Comparison of ENCODE assay signal across 14 cellular contexts in the genomic region with DNA sequence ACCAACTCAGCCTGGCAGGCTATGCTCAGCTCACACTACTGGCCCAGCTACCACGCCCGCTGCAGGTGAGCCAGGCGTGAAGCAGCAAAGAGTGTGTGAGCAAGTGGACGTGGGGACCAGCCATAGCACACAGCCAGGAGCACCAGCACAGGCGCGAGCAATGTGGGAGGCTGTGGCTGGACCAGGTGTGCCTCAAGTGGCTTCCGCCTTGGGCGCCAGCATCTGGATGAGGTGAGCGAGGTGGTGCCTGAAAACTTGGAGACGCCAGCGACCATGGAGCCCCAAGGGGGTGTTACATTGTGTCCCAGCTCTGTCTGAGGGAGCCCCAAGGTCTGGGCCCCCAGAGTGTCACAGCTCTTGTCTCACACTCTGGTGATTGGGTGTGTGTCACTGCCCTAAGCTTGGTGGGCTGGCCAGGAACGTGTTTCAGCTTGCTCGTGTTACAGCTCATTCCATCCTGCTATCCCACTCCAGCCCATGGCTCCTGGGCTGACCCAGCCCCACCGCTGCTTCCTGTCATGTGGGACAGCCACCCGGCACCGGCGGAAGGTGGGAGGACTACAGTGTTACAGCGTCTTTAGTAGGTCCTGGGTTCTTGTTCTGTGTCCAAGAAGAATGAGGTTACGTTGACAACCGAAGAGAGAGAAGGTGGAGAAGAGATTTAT.
DNase-seq lines count a peak whose midpoint lies in the region; ATAC-seq lines count a peak whose summit lies in the region.
"Had no signal": no experiment of that assay in that cellular context is flagged by ENCODE, and none has a peak within 500 bp of the region (broad histone marks: within the 10 kb centered on the region; RNA-seq: fewer than 3 reads in every experiment).

No MANE protein-coding gene starts in this region.

- peaks cover 5 to 18% of the 10 kb centered on the region in 2 donors for H3K9me3 Mint-ChIP-seq in stimulated activated naive CD8-positive, alpha-beta T cell treated with anti-CD3 and anti-CD28 coated beads, Interleukin-15, amount 100 ng/mL, for 72 hours
- peaks cover 5% of the 10 kb centered on the region for H3K9me3 Mint-ChIP-seq in stimulated activated memory B cell treated with anti-CD40 and anti-IgM and Interleukin-4, amounts not matched to agents 10 μg/mL and 1 μg/mL and 100 μg/mL, for 72 hours

- H3K27ac Mint-ChIP-seq in stimulated activated naive CD8-positive, alpha-beta T cell treated with anti-CD3 and anti-CD28 coated beads, Interleukin-15, amount 100 ng/mL, for 72 hours, result no peak overlapping the region
- H3K27ac Mint-ChIP-seq in stimulated activated memory B cell treated with anti-CD40 and anti-IgM and Interleukin-4, amounts not matched to agents 10 μg/mL and 1 μg/mL and 100 μg/mL, for 72 hours, result no peak overlapping the region
- H3K27ac Mint-ChIP-seq: B cell; CD4-positive, alpha-beta T cell; IgD-negative memory B cell had no signal

- ATAC-seq in stimulated activated naive CD8-positive, alpha-beta T cell treated with anti-CD3 and anti-CD28 coated beads, Interleukin-15, amount 100 ng/mL, for 72 hours, result peak; percentile 20
- no peak for ATAC-seq in stimulated activated naive CD8-positive, alpha-beta T cell treated with anti-CD3 and anti-CD28 coated beads, Interleukin-15, Interleukin-2, amounts not matched to agents 100 U/mL and 50 U/mL, for 24 hours
- peak; percentile 24 for ATAC-seq in stimulated activated memory B cell treated with anti-CD40 and anti-IgM and Interleukin-4, amounts not matched to agents 10 μg/mL and 1 μg/mL and 100 μg/mL, for 72 hours

- H3K4me3 Mint-ChIP-seq in stimulated activated naive CD8-positive, alpha-beta T cell treated with anti-CD3 and anti-CD28 coated beads, Interleukin-15, amount 100 ng/mL, for 72 hours, result no peak overlapping the region
- no peak overlapping the region for H3K4me3 Mint-ChIP-seq in stimulated activated memory B cell treated with anti-CD40 and anti-IgM and Interleukin-4, amounts not matched to agents 10 μg/mL and 1 μg/mL and 100 μg/mL, for 72 hours
- H3K4me3 Mint-ChIP-seq: B cell; CD4-positive, alpha-beta T cell; IgD-negative memory B cell had no signal

- no peaks in the 10 kb centered on the region for H3K36me3 Mint-ChIP-seq in stimulated activated memory B cell treated with anti-CD40 and anti-IgM and Interleukin-4, amounts not matched to agents 10 μg/mL and 1 μg/mL and 100 μg/mL, for 72 hours
- H3K36me3 Mint-ChIP-seq: IgD-negative memory B cell had no signal

- no peaks in the 10 kb centered on the region for H3K4me1 Mint-ChIP-seq in stimulated activated naive CD8-positive, alpha-beta T cell treated with anti-CD3 and anti-CD28 coated beads, Interleukin-15, amount 100 ng/mL, for 72 hours
- no peaks in the 10 kb centered on the region for H3K4me1 Mint-ChIP-seq in stimulated activated memory B cell treated with anti-CD40 and anti-IgM and Interleukin-4, amounts not matched to agents 10 μg/mL and 1 μg/mL and 100 μg/mL, for 72 hours
- H3K4me1 Mint-ChIP-seq: B cell, IgD-negative memory B cell had no signal

- H3K27me3 Mint-ChIP-seq in stimulated activated naive CD8-positive, alpha-beta T cell treated with anti-CD3 and anti-CD28 coated beads, Interleukin-15, amount 100 ng/mL, for 72 hours, result no peaks in the 10 kb centered on the region
- H3K27me3 Mint-ChIP-seq in stimulated activated memory B cell treated with anti-CD40 and anti-IgM and Interleukin-4, amounts not matched to agents 10 μg/mL and 1 μg/mL and 100 μg/mL, for 72 hours, result no peaks in the 10 kb centered on the region
- H3K27me3 Mint-ChIP-seq: B cell; CD4-positive, alpha-beta T cell had no signal

- in situ Hi-C loops in ACHN (cut with HindIII; ENCODE audit: low pct_ligation_motif_present, low pct_unique_long_range_greater_than_20kb, low sequenced_read_pairs), result no loop called here

- DNase-seq in stimulated activated naive CD8-positive, alpha-beta T cell treated with anti-CD3 and anti-CD28 coated beads, Interleukin-15, amount 100 ng/mL, for 72 hours, result no peak
- DNase-seq in stimulated activated naive CD8-positive, alpha-beta T cell treated with anti-CD3 and anti-CD28 coated beads, Interleukin-15, Interleukin-2, amounts not matched to agents 100 U/mL and 50 U/mL, for 24 hours, result no peak
- DNase-seq in mesenteric fat pad (ENCODE audit: low spot score) (peak; percentile 71), ACHN (no peak), AG08395 (ENCODE audit: low spot score) (no peak)
- no peak for DNase-seq in stimulated activated CD4-positive, alpha-beta T cell treated with anti-CD3 and anti-CD28 coated beads, Interleukin-4, amount 100 ng/mL, for 1 hour
- DNase-seq: 8988T; C1 segment of cervical spinal cord; Calu3; CD4-positive, alpha-beta T cell; DMS 273 treated with DMSO at 0.1 percent for 48 hours had no signal
